8 cellular contexts compared by ENCODE assay signal in the genomic region with DNA sequence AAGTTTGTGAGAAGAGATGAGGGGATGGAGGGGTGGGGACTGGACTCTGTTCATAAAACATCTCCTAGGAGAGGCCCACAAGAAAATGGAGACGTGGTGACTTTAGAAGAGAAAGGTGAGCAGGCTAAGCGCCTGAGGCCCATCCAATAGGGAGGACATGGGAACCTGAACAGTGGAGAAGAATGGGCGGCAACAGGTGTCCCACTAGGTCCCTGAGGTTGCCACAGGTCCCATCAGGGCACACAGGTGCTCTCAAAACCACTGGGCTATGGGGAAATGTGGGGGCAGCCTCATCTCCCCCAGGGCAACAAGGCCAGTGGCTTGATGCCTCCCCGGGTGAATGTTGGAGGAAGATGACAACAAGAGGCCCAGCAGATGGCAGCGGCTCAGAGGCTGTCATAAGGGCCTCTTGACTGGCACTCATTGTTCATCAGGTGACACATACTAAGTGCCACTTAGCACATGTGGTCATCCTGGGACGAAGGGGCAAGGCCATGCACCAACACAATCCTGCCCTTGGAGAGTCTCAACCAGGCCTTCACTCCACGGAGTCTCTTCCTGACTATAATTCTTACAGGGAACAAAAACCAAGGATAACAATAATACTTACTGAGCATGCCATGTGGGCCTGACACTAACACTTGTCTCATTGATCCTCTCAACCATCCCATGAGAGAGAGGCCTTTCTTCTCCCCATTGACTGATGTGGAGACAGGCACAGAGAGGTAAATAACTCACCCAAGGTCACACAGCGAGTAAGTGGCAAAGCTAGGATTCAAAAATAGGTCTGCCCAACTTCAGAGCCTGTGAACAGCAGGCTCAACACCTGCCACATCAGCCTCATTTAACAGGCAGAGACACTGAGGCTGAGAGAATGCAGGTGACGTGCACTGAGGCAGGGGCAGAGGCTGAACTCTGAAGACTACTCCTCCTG. TPM values are rescaled to one million over a fixed set of nuclear protein-coding genes. Genes with fewer than 3 reads are reported as not detected.
DNase-seq lines count a peak whose midpoint lies in the region; ATAC-seq and TF ChIP-seq lines count a peak whose summit lies in the region.

No MANE protein-coding gene starts in this region.

- POLR2A ChIA-PET in T-cell (lab: Charles Lee): no interaction called here

- H3K4me3 ChIP-seq in heart left ventricle: no peak overlapping the region

- peaks cover 0 to 4% of the 10 kb centered on the region in 2 donors for H3K27me3 Mint-ChIP-seq in T-cell

- H3K27ac Mint-ChIP-seq in T-cell: no peak overlapping the region

- peak overlapping the region in 11 of 12 donors; percentile 44 to 84 (median 78) for H3K27ac ChIP-seq in heart left ventricle

- 77 to 85% (median 78%) methylated on average over 9 of the region's 9 CpGs for WGBS in heart left ventricle, 4 donors

- no peaks in the 10 kb centered on the region for H3K9me3 ChIP-seq in heart left ventricle

- no peaks in the 10 kb centered on the region for H3K9me3 Mint-ChIP-seq in T-cell

- no peaks in the 10 kb centered on the region for H3K4me1 Mint-ChIP-seq in T-cell

- H3K36me3 ChIP-seq in heart left ventricle: no peaks in the 10 kb centered on the region

- H3K4me1 ChIP-seq in heart left ventricle: peaks cover 25 to 99% (median 81%) of the 10 kb centered on the region in 12 donors

- CTCF ChIA-PET in T-cell (lab: Charles Lee): no interaction called here

- ATAC-seq in Right ventricle myocardium inferior (peak; percentile 72), T-cell (replicated peaks in 1 of 4) (peak; percentile 47 to 71 (median 67)), heart left ventricle (peak; percentile 66 to 83 (median 76)), HG02588 (IDR thresholded peaks at IDR 0.05; ENCODE audit: unreplicated experiment) (no peak)

- no peak for TF ChIP-seq POLR2A in heart left ventricle (IDR thresholded peaks at IDR 0.05)

- no peaks in the 10 kb centered on the region for H3K27me3 ChIP-seq in heart left ventricle

- DNase-seq in Right ventricle myocardium inferior (ENCODE audit: missing footprints) (no peak), cardiac septum (ENCODE audit: low spot score) (no peak), T-cell (peak in 20 of 34 experiments; percentile 7 to 38 (median 23)), heart left ventricle (peak in 3 of 5 donors; percentile 50 to 81 (median 55)), DMS 273 (lab: John Stamatoyannopoulos, UW; ENCODE audit: unreplicated experiment) (no peak), Kasumi-1 (lab: John Stamatoyannopoulos, UW) (no peak)
- DNase-seq in stimulated activated CD4-positive, alpha-beta T cell treated with anti-CD3 and anti-CD28 coated beads, Interleukin-4, amount 100 ng/mL, for 1 hour: peak; percentile 20

- intact Hi-C loops in Right ventricle myocardium inferior (cut with DNase I) (loop anchor here (2.0 kb wide), 1 partner anchor 24 kb away; no protein-coding TSS in a partner anchor), cardiac septum (cut with DNase I) (no loop called here), heart left ventricle (cut with DNase I) (loop anchor here in 3 of 10 donors (2.0 to 5.0 kb wide), 3 partner anchors 24 to 40 kb away; a partner anchor contains a TSS)

- no peaks in the 10 kb centered on the region for H3K36me3 Mint-ChIP-seq in T-cell

- no peak overlapping the region for H3K4me3 Mint-ChIP-seq in T-cell

- peak in 4 of 12 donors; percentile 7 to 26 (median 14) for TF ChIP-seq CTCF in heart left ventricle (IDR thresholded peaks at IDR 0.05)

RNA-seq across cellular contexts. Expression of a gene that starts 38.0 kb away (rescaled TPM):
- 49.1 TPM for total RNA-seq in Right ventricle myocardium inferior
- 46.6 TPM for total RNA-seq in cardiac septum
- 1 to 10 TPM in 1 of 5 donors, under 1 TPM in 3, not detected in 1; 0.33 to 1.4 (median 0.74) TPM for total RNA-seq in T-cell
- total RNA-seq in heart left ventricle: 10 to 100 TPM; 37.6 to 68.5 (median 42.8) TPM
- 10 to 100 TPM; 29.6 to 39.9 TPM for polyA plus RNA-seq in heart left ventricle

Comparison
In these comparisons a context has a peak if more than half of its experiments do, and no peak if none do; other contexts are left out.
1. DNase-seq: peak in T-cell (20 of 34), heart left ventricle (3 of 5) and stimulated activated CD4-positive, alpha-beta T cell treated with anti-CD3 and anti-CD28 coated beads, Interleukin-4, amount 100 ng/mL, for 1 hour (single experiment); none in Right ventricle myocardium inferior (single experiment), cardiac septum (single experiment), DMS 273 (single experiment) and Kasumi-1 (0 of 2).
2. RNA of a gene that starts 38.0 kb away (total RNA-seq): 49.1 TPM in Right ventricle myocardium inferior (single experiment), 46.6 TPM in cardiac septum (single experiment) and 37.6 to 68.5 TPM in heart left ventricle; 0.33 to 1.4 TPM in T-cell; every median in the first group is over 10 times any median in the second.